Comparison of ENCODE assay signal across 40 cellular contexts in genomic region chr2:75094405-75094804, GRCh38.
"Had no signal": no experiment of that assay in that cellular context is flagged by ENCODE, and none has a peak within 500 bp of the region (broad histone marks: within the 10 kb centered on the region; RNA-seq: fewer than 3 reads in every experiment).

No MANE protein-coding gene starts in this region.

- H3K36me3 ChIP-seq: adrenal gland, ascending aorta, brain microvascular endothelial cell, breast epithelium, cardiac muscle cell had no signal

- H3K9me3 ChIP-seq: adrenal gland, ascending aorta, body of pancreas, breast epithelium had no signal

- ATAC-seq: activated naive CD4-positive, alpha-beta T cell treated with anti-CD3 and anti-CD28 coated beads, Interleukin-2, amount 50 U/mL, for 72 hours; activated naive CD8-positive, alpha-beta T cell treated with anti-CD3 and anti-CD28 coated beads, Interleukin-2, amount 50 U/mL, for 24 hours; activated T-cell treated with anti-CD3 and anti-CD28 coated beads, Interleukin-2, amount 50 U/mL, for 4 hours; activated T-cell treated with anti-CD3 and anti-CD28 coated beads, Interleukin-2, amount 50 U/mL, for 72 hours; activated T-helper 17 cell treated with anti-CD3 and anti-CD28 coated beads, Interleukin-2, amount 50 U/mL, for 72 hours; body of pancreas had no signal

- H3K27ac ChIP-seq: adrenal gland, ascending aorta, body of pancreas, brain microvascular endothelial cell, breast epithelium, cardiac muscle cell had no signal

- H3K27me3 ChIP-seq: adrenal gland, ascending aorta, body of pancreas, brain microvascular endothelial cell, breast epithelium, cardiac muscle cell had no signal

- H3K4me3 Mint-ChIP-seq: activated naive CD4-positive, alpha-beta T cell treated with anti-CD3 and anti-CD28 coated beads for 36 hours; activated naive CD4-positive, alpha-beta T cell treated with anti-CD3 and anti-CD28 coated beads, Interleukin-2, amount 10 ng/mL, durations not matched to agents 7 days and 5 days; activated naive CD4-positive, alpha-beta T cell treated with anti-CD3 and anti-CD28 coated beads, Interleukin-2, amount 50 U/mL, for 24 hours; activated naive CD8-positive, alpha-beta T cell; activated naive CD8-positive, alpha-beta T cell treated with anti-CD3 and anti-CD28 coated beads for 36 hours; activated naive CD8-positive, alpha-beta T cell treated with anti-CD3 and anti-CD28 coated beads, Interleukin-2, amount 10 ng/mL, durations not matched to agents 7 days and 5 days; activated naive CD8-positive, alpha-beta T cell treated with anti-CD3 and anti-CD28 coated beads, Interleukin-2, amount 50 U/mL, for 24 hours; activated T-cell treated with anti-CD3 and anti-CD28 coated beads, Interleukin-2, amount 50 U/mL, for 24 hours; activated T-cell treated with anti-CD3 and anti-CD28 coated beads, Interleukin-2, amount 50 U/mL, for 4 hours; activated T-cell treated with anti-CD3 and anti-CD28 coated beads, Interleukin-2, amount 50 U/mL, for 72 hours; activated T-helper 1 cell treated with anti-CD3 and anti-CD28 coated beads, Interleukin-12 subunit alpha, Interleukin-12 subunit beta, Interleukin-2, Interleukin-4 antibody, amounts not matched to agents 30 ng/mL and 10 ng/mL and 1 ng/mL, durations not matched to agents 14 hours and 24 hours and 36 hours; activated T-helper 17 cell treated with anti-CD3 and anti-CD28 coated beads, Interleukin-2, amount 50 U/mL, for 72 hours; brain; central memory CD8-positive, alpha-beta T cell had no signal

- H3K27me3 Mint-ChIP-seq: activated naive CD8-positive, alpha-beta T cell; activated naive CD8-positive, alpha-beta T cell treated with anti-CD3 and anti-CD28 coated beads, Interleukin-2, amount 50 U/mL, for 24 hours; activated T-cell treated with anti-CD3 and anti-CD28 coated beads, Interleukin-2, amount 50 U/mL, for 24 hours had no signal

- H3K4me3 ChIP-seq: adrenal gland, ascending aorta, body of pancreas, breast epithelium, cardiac muscle cell had no signal

- H3K27ac Mint-ChIP-seq: activated naive CD4-positive, alpha-beta T cell treated with anti-CD3 and anti-CD28 coated beads for 36 hours; activated naive CD4-positive, alpha-beta T cell treated with anti-CD3 and anti-CD28 coated beads, Interleukin-2, amount 10 ng/mL, durations not matched to agents 7 days and 5 days; activated naive CD4-positive, alpha-beta T cell treated with anti-CD3 and anti-CD28 coated beads, Interleukin-2, amount 50 U/mL, for 24 hours; activated naive CD4-positive, alpha-beta T cell treated with anti-CD3 and anti-CD28 coated beads, Interleukin-2, amount 50 U/mL, for 72 hours; activated naive CD8-positive, alpha-beta T cell; activated naive CD8-positive, alpha-beta T cell treated with anti-CD3 and anti-CD28 coated beads for 36 hours; activated naive CD8-positive, alpha-beta T cell treated with anti-CD3 and anti-CD28 coated beads, Interleukin-2, amount 10 ng/mL, durations not matched to agents 7 days and 5 days; activated naive CD8-positive, alpha-beta T cell treated with anti-CD3 and anti-CD28 coated beads, Interleukin-2, amount 50 U/mL, for 24 hours; activated T-cell treated with anti-CD3 and anti-CD28 coated beads, Interleukin-2, amount 50 U/mL, for 24 hours; activated T-cell treated with anti-CD3 and anti-CD28 coated beads, Interleukin-2, amount 50 U/mL, for 72 hours; activated T-helper 1 cell treated with anti-CD3 and anti-CD28 coated beads, Interleukin-12 subunit alpha, Interleukin-12 subunit beta, Interleukin-2, Interleukin-4 antibody, amounts not matched to agents 30 ng/mL and 10 ng/mL and 1 ng/mL, durations not matched to agents 14 hours and 24 hours and 36 hours; activated T-helper 17 cell treated with anti-CD3 and anti-CD28 coated beads, Interleukin-2, amount 50 U/mL, for 72 hours; activated T-helper 2 cell treated with anti-CD3 and anti-CD28 coated beads, Interferon-gamma antibody, Interleukin-2, Interleukin-4, amounts not matched to agents 10 μg/mL and 5 μg/mL and 100 μg/mL, durations not matched to agents 14 hours and 24 hours and 36 hours; brain had no signal

- DNase-seq: activated effector memory CD4-positive, alpha-beta T cell treated with anti-CD3 and anti-CD28 coated beads, Interleukin-2, amount 50 U/mL, for 16 hours; activated effector memory CD4-positive, alpha-beta T cell treated with Interleukin-2 at 50 U/mL for 16 hours; activated gamma-delta T cell; activated gamma-delta T cell treated with Interleukin-2 at 50 U/mL for 16 hours; activated naive CD4-positive, alpha-beta T cell; activated naive CD4-positive, alpha-beta T cell treated with anti-CD3 and anti-CD28 coated beads for 36 hours; activated naive CD4-positive, alpha-beta T cell treated with anti-CD3 and anti-CD28 coated beads, Interleukin-2, amount 10 ng/mL, durations not matched to agents 7 days and 5 days; activated naive CD4-positive, alpha-beta T cell treated with anti-CD3 and anti-CD28 coated beads, Interleukin-2, amount 50 U/mL, for 16 hours; activated naive CD4-positive, alpha-beta T cell treated with Interleukin-2 at 50 U/mL for 16 hours; activated naive CD8-positive, alpha-beta T cell treated with anti-CD3 and anti-CD28 coated beads for 36 hours; activated naive CD8-positive, alpha-beta T cell treated with anti-CD3 and anti-CD28 coated beads, Interleukin-2, amount 10 ng/mL, durations not matched to agents 7 days and 5 days; activated naive CD8-positive, alpha-beta T cell treated with anti-CD3 and anti-CD28 coated beads, Interleukin-2, amount 50 U/mL, for 24 hours; activated T-cell treated with anti-CD3 and anti-CD28 coated beads, Interleukin-2, amount 50 U/mL, for 1 hour; activated T-cell treated with anti-CD3 and anti-CD28 coated beads, Interleukin-2, amount 50 U/mL, for 24 hours; activated T-cell treated with anti-CD3 and anti-CD28 coated beads, Interleukin-2, amount 50 U/mL, for 4 hours; activated T-cell treated with anti-CD3 and anti-CD28 coated beads, Interleukin-2, amount 50 U/mL, for 48 hours; activated T-cell treated with anti-CD3 and anti-CD28 coated beads, Interleukin-2, amount 50 U/mL, for 72 hours; adrenal gland; amniotic stem cell; amygdala; anterior cingulate cortex; aorta; body of pancreas; brain microvascular endothelial cell; caudate nucleus; central memory CD4-positive, alpha-beta T cell; cerebellar nuclear complex had no signal

- H3K4me1 Mint-ChIP-seq: activated naive CD4-positive, alpha-beta T cell treated with anti-CD3 and anti-CD28 coated beads, Interleukin-2, amount 10 ng/mL, durations not matched to agents 7 days and 5 days; activated naive CD4-positive, alpha-beta T cell treated with anti-CD3 and anti-CD28 coated beads, Interleukin-2, amount 50 U/mL, for 24 hours; activated naive CD8-positive, alpha-beta T cell treated with anti-CD3 and anti-CD28 coated beads for 36 hours; activated naive CD8-positive, alpha-beta T cell treated with anti-CD3 and anti-CD28 coated beads, Interleukin-2, amount 50 U/mL, for 24 hours; activated T-helper 17 cell treated with anti-CD3 and anti-CD28 coated beads, Interleukin-2, amount 50 U/mL, for 72 hours; central memory CD8-positive, alpha-beta T cell had no signal

- H3K4me1 ChIP-seq: adrenal gland, ascending aorta, body of pancreas, breast epithelium had no signal

- H3K9me3 Mint-ChIP-seq: activated naive CD4-positive, alpha-beta T cell treated with anti-CD3 and anti-CD28 coated beads for 36 hours; activated naive CD4-positive, alpha-beta T cell treated with anti-CD3 and anti-CD28 coated beads, Interleukin-2, amount 10 ng/mL, durations not matched to agents 7 days and 5 days; activated naive CD4-positive, alpha-beta T cell treated with anti-CD3 and anti-CD28 coated beads, Interleukin-2, amount 50 U/mL, for 24 hours; activated naive CD4-positive, alpha-beta T cell treated with anti-CD3 and anti-CD28 coated beads, Interleukin-2, amount 50 U/mL, for 72 hours; activated naive CD8-positive, alpha-beta T cell treated with anti-CD3 and anti-CD28 coated beads for 36 hours; activated naive CD8-positive, alpha-beta T cell treated with anti-CD3 and anti-CD28 coated beads, Interleukin-2, amount 10 ng/mL, durations not matched to agents 7 days and 5 days; activated naive CD8-positive, alpha-beta T cell treated with anti-CD3 and anti-CD28 coated beads, Interleukin-2, amount 50 U/mL, for 24 hours; activated T-cell treated with anti-CD3 and anti-CD28 coated beads, Interleukin-2, amount 50 U/mL, for 24 hours; activated T-cell treated with anti-CD3 and anti-CD28 coated beads, Interleukin-2, amount 50 U/mL, for 4 hours; activated T-cell treated with anti-CD3 and anti-CD28 coated beads, Interleukin-2, amount 50 U/mL, for 72 hours; activated T-helper 1 cell treated with anti-CD3 and anti-CD28 coated beads, Interleukin-12 subunit alpha, Interleukin-12 subunit beta, Interleukin-2, Interleukin-4 antibody, amounts not matched to agents 30 ng/mL and 10 ng/mL and 1 ng/mL, durations not matched to agents 14 hours and 24 hours and 36 hours; activated T-helper 17 cell treated with anti-CD3 and anti-CD28 coated beads, Interleukin-2, amount 50 U/mL, for 72 hours; activated T-helper 2 cell treated with anti-CD3 and anti-CD28 coated beads, Interferon-gamma antibody, Interleukin-2, Interleukin-4, amounts not matched to agents 10 μg/mL and 5 μg/mL and 100 μg/mL, durations not matched to agents 14 hours and 24 hours and 36 hours; brain; central memory CD8-positive, alpha-beta T cell had no signal

- FAIRE-seq: astrocyte, bronchial epithelial cell had no signal

- H3K36me3 Mint-ChIP-seq: activated naive CD4-positive, alpha-beta T cell treated with anti-CD3 and anti-CD28 coated beads, Interleukin-2, amount 10 ng/mL, durations not matched to agents 7 days and 5 days; activated naive CD4-positive, alpha-beta T cell treated with anti-CD3 and anti-CD28 coated beads, Interleukin-2, amount 50 U/mL, for 72 hours; activated naive CD8-positive, alpha-beta T cell treated with anti-CD3 and anti-CD28 coated beads, Interleukin-2, amount 10 ng/mL, durations not matched to agents 7 days and 5 days; brain had no signal
